2 cellular contexts compared by ENCODE assay signal in the genomic region with DNA sequence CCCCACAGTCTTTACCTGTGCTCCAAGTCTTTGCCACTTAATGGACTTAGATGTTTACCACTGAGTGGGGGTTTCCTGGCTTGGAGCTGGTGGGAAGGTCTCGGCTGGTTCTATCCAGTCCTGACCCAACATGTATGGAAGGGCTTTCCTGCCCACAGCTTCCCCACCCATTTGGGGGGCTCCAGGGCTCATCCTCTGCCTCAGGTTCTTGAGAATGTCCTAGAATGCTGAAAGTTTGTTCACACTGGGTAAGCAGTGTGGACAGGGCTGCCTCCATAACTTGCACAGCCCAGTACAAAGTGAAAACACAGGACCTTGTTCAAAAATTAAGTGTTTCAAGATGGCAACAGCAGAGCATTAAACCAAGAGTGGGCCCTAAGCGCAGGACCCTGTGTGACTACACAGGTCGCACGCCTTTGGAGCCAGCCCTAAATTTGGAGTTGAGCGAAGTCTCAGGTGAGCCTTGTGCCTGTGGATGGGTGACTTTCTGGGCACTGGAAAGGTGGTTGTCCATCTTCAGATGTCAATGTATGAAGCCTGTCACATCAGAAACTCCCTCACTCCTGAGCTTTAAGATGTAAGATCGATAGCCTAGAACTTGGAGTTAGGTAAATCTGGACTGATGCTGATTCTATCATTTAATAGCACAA.
TF ChIP-seq lines count a peak whose summit lies in the region.

No MANE protein-coding gene starts in this region.

TF ChIP-seq in SK-N-SH, 30 proteins besides CTCF, POLR2A, EP300 and RAD21:
- TF ChIP-seq, protein P1, sequence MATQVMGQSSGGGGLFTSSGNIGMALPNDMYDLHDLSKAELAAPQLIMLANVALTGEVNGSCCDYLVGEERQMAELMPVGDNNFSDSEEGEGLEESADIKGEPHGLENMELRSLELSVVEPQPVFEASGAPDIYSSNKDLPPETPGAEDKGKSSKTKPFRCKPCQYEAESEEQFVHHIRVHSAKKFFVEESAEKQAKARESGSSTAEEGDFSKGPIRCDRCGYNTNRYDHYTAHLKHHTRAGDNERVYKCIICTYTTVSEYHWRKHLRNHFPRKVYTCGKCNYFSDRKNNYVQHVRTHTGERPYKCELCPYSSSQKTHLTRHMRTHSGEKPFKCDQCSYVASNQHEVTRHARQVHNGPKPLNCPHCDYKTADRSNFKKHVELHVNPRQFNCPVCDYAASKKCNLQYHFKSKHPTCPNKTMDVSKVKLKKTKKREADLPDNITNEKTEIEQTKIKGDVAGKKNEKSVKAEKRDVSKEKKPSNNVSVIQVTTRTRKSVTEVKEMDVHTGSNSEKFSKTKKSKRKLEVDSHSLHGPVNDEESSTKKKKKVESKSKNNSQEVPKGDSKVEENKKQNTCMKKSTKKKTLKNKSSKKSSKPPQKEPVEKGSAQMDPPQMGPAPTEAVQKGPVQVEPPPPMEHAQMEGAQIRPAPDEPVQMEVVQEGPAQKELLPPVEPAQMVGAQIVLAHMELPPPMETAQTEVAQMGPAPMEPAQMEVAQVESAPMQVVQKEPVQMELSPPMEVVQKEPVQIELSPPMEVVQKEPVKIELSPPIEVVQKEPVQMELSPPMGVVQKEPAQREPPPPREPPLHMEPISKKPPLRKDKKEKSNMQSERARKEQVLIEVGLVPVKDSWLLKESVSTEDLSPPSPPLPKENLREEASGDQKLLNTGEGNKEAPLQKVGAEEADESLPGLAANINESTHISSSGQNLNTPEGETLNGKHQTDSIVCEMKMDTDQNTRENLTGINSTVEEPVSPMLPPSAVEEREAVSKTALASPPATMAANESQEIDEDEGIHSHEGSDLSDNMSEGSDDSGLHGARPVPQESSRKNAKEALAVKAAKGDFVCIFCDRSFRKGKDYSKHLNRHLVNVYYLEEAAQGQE (IDR thresholded peaks at IDR 0.05; ENCODE audit: low read depth, low read length), result no peak
- TF ChIP-seq, protein P2, sequence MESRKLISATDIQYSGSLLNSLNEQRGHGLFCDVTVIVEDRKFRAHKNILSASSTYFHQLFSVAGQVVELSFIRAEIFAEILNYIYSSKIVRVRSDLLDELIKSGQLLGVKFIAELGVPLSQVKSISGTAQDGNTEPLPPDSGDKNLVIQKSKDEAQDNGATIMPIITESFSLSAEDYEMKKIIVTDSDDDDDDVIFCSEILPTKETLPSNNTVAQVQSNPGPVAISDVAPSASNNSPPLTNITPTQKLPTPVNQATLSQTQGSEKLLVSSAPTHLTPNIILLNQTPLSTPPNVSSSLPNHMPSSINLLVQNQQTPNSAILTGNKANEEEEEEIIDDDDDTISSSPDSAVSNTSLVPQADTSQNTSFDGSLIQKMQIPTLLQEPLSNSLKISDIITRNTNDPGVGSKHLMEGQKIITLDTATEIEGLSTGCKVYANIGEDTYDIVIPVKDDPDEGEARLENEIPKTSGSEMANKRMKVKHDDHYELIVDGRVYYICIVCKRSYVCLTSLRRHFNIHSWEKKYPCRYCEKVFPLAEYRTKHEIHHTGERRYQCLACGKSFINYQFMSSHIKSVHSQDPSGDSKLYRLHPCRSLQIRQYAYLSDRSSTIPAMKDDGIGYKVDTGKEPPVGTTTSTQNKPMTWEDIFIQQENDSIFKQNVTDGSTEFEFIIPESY (IDR thresholded peaks at IDR 0.05; ENCODE audit: borderline replicate concordance, low read depth), result no peak
- no peak for TF ChIP-seq POLR2AphosphoS5 (IDR thresholded peaks at IDR 0.05; ENCODE audit: low read depth, low read length)
- no peak for TF ChIP-seq JUND (IDR thresholded peaks at IDR 0.05)
- no peak for TF ChIP-seq GABPA (IDR thresholded peaks at IDR 0.05; ENCODE audit: low read depth)
- TF ChIP-seq, protein P3, sequence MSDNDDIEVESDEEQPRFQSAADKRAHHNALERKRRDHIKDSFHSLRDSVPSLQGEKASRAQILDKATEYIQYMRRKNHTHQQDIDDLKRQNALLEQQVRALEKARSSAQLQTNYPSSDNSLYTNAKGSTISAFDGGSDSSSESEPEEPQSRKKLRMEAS (IDR thresholded peaks at IDR 0.05; ENCODE audit: low read depth), result no peak
- TF ChIP-seq RXRA (IDR thresholded peaks at IDR 0.05; ENCODE audit: borderline replicate concordance, low read depth), result no peak
- TF ChIP-seq TAF1 (IDR thresholded peaks at IDR 0.05; ENCODE audit: borderline replicate concordance, low read depth, low read length), result no peak
- no peak for TF ChIP-seq SMC3 (IDR thresholded peaks at IDR 0.05; ENCODE audit: low read depth, low read length)
- TF ChIP-seq FOSL2 (IDR thresholded peaks at IDR 0.05; ENCODE audit: borderline replicate concordance, low read depth), result no peak
- no peak for TF ChIP-seq YY1 (IDR thresholded peaks at IDR 0.05; ENCODE audit: low read depth)
- TF ChIP-seq TCF12 (IDR thresholded peaks at IDR 0.05), result no peak
- TF ChIP-seq FOXM1 (IDR thresholded peaks at IDR 0.05; ENCODE audit: low read depth), result no peak
- TF ChIP-seq, protein P4, sequence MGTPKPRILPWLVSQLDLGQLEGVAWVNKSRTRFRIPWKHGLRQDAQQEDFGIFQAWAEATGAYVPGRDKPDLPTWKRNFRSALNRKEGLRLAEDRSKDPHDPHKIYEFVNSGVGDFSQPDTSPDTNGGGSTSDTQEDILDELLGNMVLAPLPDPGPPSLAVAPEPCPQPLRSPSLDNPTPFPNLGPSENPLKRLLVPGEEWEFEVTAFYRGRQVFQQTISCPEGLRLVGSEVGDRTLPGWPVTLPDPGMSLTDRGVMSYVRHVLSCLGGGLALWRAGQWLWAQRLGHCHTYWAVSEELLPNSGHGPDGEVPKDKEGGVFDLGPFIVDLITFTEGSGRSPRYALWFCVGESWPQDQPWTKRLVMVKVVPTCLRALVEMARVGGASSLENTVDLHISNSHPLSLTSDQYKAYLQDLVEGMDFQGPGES (IDR thresholded peaks at IDR 0.05; ENCODE audit: low read depth, low read length), result no peak
- TF ChIP-seq, protein P5, sequence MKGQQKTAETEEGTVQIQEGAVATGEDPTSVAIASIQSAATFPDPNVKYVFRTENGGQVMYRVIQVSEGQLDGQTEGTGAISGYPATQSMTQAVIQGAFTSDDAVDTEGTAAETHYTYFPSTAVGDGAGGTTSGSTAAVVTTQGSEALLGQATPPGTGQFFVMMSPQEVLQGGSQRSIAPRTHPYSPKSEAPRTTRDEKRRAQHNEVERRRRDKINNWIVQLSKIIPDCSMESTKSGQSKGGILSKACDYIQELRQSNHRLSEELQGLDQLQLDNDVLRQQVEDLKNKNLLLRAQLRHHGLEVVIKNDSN (IDR thresholded peaks at IDR 0.05; ENCODE audit: borderline replicate concordance, low read depth), result no peak
- no peak for TF ChIP-seq ELF1 (IDR thresholded peaks at IDR 0.05)

TF ChIP-seq in SK-N-SH treated with all-trans-retinoic acid at 6 μM for 48 hours, 23 proteins besides CTCF, POLR2A, EP300 and RAD21 (continued from another document):
- TF ChIP-seq, protein P6, sequence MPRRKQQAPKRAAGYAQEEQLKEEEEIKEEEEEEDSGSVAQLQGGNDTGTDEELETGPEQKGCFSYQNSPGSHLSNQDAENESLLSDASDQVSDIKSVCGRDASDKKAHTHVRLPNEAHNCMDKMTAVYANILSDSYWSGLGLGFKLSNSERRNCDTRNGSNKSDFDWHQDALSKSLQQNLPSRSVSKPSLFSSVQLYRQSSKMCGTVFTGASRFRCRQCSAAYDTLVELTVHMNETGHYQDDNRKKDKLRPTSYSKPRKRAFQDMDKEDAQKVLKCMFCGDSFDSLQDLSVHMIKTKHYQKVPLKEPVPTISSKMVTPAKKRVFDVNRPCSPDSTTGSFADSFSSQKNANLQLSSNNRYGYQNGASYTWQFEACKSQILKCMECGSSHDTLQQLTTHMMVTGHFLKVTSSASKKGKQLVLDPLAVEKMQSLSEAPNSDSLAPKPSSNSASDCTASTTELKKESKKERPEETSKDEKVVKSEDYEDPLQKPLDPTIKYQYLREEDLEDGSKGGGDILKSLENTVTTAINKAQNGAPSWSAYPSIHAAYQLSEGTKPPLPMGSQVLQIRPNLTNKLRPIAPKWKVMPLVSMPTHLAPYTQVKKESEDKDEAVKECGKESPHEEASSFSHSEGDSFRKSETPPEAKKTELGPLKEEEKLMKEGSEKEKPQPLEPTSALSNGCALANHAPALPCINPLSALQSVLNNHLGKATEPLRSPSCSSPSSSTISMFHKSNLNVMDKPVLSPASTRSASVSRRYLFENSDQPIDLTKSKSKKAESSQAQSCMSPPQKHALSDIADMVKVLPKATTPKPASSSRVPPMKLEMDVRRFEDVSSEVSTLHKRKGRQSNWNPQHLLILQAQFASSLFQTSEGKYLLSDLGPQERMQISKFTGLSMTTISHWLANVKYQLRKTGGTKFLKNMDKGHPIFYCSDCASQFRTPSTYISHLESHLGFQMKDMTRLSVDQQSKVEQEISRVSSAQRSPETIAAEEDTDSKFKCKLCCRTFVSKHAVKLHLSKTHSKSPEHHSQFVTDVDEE (CRISPR knock-in tag; IDR thresholded peaks at IDR 0.05), result no peak
- TF ChIP-seq, protein P7, sequence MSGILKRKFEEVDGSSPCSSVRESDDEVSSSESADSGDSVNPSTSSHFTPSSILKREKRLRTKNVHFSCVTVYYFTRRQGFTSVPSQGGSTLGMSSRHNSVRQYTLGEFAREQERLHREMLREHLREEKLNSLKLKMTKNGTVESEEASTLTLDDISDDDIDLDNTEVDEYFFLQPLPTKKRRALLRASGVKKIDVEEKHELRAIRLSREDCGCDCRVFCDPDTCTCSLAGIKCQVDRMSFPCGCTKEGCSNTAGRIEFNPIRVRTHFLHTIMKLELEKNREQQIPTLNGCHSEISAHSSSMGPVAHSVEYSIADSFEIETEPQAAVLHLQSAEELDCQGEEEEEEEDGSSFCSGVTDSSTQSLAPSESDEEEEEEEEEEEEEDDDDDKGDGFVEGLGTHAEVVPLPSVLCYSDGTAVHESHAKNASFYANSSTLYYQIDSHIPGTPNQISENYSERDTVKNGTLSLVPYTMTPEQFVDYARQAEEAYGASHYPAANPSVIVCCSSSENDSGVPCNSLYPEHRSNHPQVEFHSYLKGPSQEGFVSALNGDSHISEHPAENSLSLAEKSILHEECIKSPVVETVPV (CRISPR knock-in tag; IDR thresholded peaks at IDR 0.05), result no peak
- TF ChIP-seq, protein P8, sequence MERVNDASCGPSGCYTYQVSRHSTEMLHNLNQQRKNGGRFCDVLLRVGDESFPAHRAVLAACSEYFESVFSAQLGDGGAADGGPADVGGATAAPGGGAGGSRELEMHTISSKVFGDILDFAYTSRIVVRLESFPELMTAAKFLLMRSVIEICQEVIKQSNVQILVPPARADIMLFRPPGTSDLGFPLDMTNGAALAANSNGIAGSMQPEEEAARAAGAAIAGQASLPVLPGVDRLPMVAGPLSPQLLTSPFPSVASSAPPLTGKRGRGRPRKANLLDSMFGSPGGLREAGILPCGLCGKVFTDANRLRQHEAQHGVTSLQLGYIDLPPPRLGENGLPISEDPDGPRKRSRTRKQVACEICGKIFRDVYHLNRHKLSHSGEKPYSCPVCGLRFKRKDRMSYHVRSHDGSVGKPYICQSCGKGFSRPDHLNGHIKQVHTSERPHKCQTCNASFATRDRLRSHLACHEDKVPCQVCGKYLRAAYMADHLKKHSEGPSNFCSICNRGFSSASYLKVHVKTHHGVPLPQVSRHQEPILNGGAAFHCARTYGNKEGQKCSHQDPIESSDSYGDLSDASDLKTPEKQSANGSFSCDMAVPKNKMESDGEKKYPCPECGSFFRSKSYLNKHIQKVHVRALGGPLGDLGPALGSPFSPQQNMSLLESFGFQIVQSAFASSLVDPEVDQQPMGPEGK (CRISPR knock-in tag; IDR thresholded peaks at IDR 0.05; ENCODE audit: borderline replicate concordance), result no peak
- no peak for TF ChIP-seq BACH2 (CRISPR knock-in tag; IDR thresholded peaks at IDR 0.05; ENCODE audit: borderline replicate concordance)
